In genomic region chr4:125985856-125986255, GRCh38 we compare ENCODE assay signal across 16 cellular contexts.
DNase-seq lines count a peak whose midpoint lies in the region; ATAC-seq lines count a peak whose summit lies in the region.
"Had no signal": no experiment of that assay in that cellular context is flagged by ENCODE, and none has a peak within 500 bp of the region (broad histone marks: within the 10 kb centered on the region; RNA-seq: fewer than 3 reads in every experiment).

No MANE protein-coding gene starts in this region.

- H3K9me3 ChIP-seq in iPS-20b (ENCODE audit: insufficient read depth, low read depth, low read length): no peaks in the 10 kb centered on the region
- H3K9me3 ChIP-seq: vagina had no signal

- H3K4me3 ChIP-seq in iPS-20b (ENCODE audit: low read length): peak overlapping the region; percentile 23; the same call in 1 of the 2 replicates
- H3K4me3 ChIP-seq: skin epidermis, vagina had no signal

- no peaks in the 10 kb centered on the region for H3K27me3 ChIP-seq in iPS-20b (ENCODE audit: insufficient read depth, low read length)
- H3K27me3 ChIP-seq: brain microvascular endothelial cell, vagina had no signal

- peak; percentile 10 for DNase-seq in RPMI8226
- no peak for DNase-seq in T-helper 9 cell
- no peak for DNase-seq in head of caudate nucleus
- DNase-seq: activated CD4-positive, alpha-beta T cell treated with anti-CD3 and anti-CD28 coated beads for 1 hour; brain microvascular endothelial cell; naive thymus-derived CD8-positive, alpha-beta T cell; NCI-H1694 had no signal

- intact Hi-C loops in head of caudate nucleus (cut with DNase I): no loop called here

- H3K4me1 ChIP-seq in iPS-20b (ENCODE audit: insufficient read depth, low read length): peaks cover 7% of the 10 kb centered on the region
- H3K4me1 ChIP-seq: vagina had no signal

- H3K27ac ChIP-seq in iPS-20b (ENCODE audit: low read length): no peak overlapping the region
- H3K27ac ChIP-seq: brain microvascular endothelial cell, C4-2B, HL-60, skin epidermis, vagina had no signal

- no peak overlapping the region for H3K9ac ChIP-seq in iPS-20b (ENCODE audit: low read depth, low read length)

- no peaks in the 10 kb centered on the region for H3K36me3 ChIP-seq in iPS-20b (ENCODE audit: insufficient read depth, low read depth, low read length)
- H3K36me3 ChIP-seq: brain microvascular endothelial cell, vagina had no signal

- ATAC-seq in GM18511 (IDR thresholded peaks at IDR 0.05; ENCODE audit: unreplicated experiment) (peak; percentile 70), HG03159 (IDR thresholded peaks at IDR 0.05; ENCODE audit: unreplicated experiment) (peak; percentile 45), HG02763 (IDR thresholded peaks at IDR 0.05; ENCODE audit: unreplicated experiment) (no peak), GM21515 (IDR thresholded peaks at IDR 0.05; ENCODE audit: unreplicated experiment) (no peak)
- ATAC-seq: naive thymus-derived CD8-positive, alpha-beta T cell had no signal

Comparison
In these comparisons a context has a peak if more than half of its experiments do, and no peak if none do; other contexts are left out.
1. ATAC-seq: peak in GM18511 (single experiment) and HG03159 (single experiment); none in HG02763 (single experiment) and GM21515 (single experiment).